25 cellular contexts compared by ENCODE assay signal in genomic region chr2:56656826-56657225, GRCh38.
"Had no signal": no experiment of that assay in that cellular context is flagged by ENCODE, and none has a peak within 500 bp of the region (broad histone marks: within the 10 kb centered on the region; RNA-seq: fewer than 3 reads in every experiment).

No MANE protein-coding gene starts in this region.

- H3K79me2 ChIP-seq: hepatocyte, parathyroid adenoma had no signal

- ATAC-seq: foreskin keratinocyte; gastroesophageal sphincter; heart left ventricle; left cardiac atrium; left lung; naive thymus-derived CD4-positive, alpha-beta T cell; right lobe of liver; stimulated activated effector memory CD8-positive, alpha-beta T cell treated with anti-CD3 and anti-CD28 coated beads, Interleukin-12 subunit alpha, Interleukin-12 subunit beta, amount 100 ng/mL, for 72 hours had no signal

- H3K27me3 ChIP-seq: esophagus muscularis mucosa, foreskin keratinocyte, gastroesophageal sphincter, heart left ventricle, hepatocyte, left lung, neural progenitor cell, right lobe of liver, stomach, thyroid gland had no signal

- H3K4me3 ChIP-seq: coronary artery, esophagus muscularis mucosa, gastroesophageal sphincter, heart left ventricle, hepatocyte, left lung, neural progenitor cell, right lobe of liver, smooth muscle cell, stomach, thyroid gland had no signal

- H3K4me2 ChIP-seq: hepatocyte, neural progenitor cell, smooth muscle cell had no signal

- DNase-seq: dermis blood vessel endothelial cell; effector memory CD4-positive, alpha-beta T cell; foreskin keratinocyte; heart left ventricle; left cardiac atrium; left lung; mesendoderm; midbrain; naive thymus-derived CD4-positive, alpha-beta T cell; right lobe of liver; stimulated activated CD4-positive, alpha-beta T cell treated with anti-CD3 and anti-CD28 coated beads, Interleukin-12 subunit alpha, Interleukin-12 subunit beta, amount 100 ng/mL, for 4 hours; stimulated activated CD4-positive, alpha-beta T cell treated with anti-CD3 and anti-CD28 coated beads, Interleukin-1b, Interleukin-23, amount 100 ng/mL, for 48 hours; stimulated activated CD4-positive, alpha-beta T cell treated with anti-CD3 and anti-CD28 coated beads, Interleukin-4, amount 100 ng/mL, for 1 hour; stimulated activated naive CD4-positive, alpha-beta T cell treated with Interleukin-2 at 50 U/mL for 16 hours; stomach; thyroid gland; trophoblast cell had no signal

- H3K9me3 ChIP-seq: esophagus muscularis mucosa, gastroesophageal sphincter, right lobe of liver, stomach, thyroid gland had no signal

- H3K4me1 ChIP-seq: esophagus muscularis mucosa, foreskin keratinocyte, gastroesophageal sphincter, heart left ventricle, left lung, neural progenitor cell, parathyroid adenoma, right lobe of liver, stomach had no signal

- H3K9ac ChIP-seq: neural progenitor cell, parathyroid adenoma had no signal

- H2AFZ ChIP-seq: hepatocyte, neural progenitor cell, parathyroid adenoma had no signal

- H3K36me3 ChIP-seq: esophagus muscularis mucosa, gastroesophageal sphincter, heart left ventricle, left lung, neural progenitor cell, right lobe of liver, stomach, thyroid gland had no signal

- H3K27ac ChIP-seq: coronary artery, esophagus muscularis mucosa, foreskin keratinocyte, gastroesophageal sphincter, heart left ventricle, hepatocyte, left lung, neural progenitor cell, parathyroid adenoma, right lobe of liver, stomach, thyroid gland had no signal
